Comparison of ENCODE assay signal across 8 cellular contexts in genomic region chr1:168136709-168137514, GRCh38. TPM values are rescaled to one million over a fixed set of nuclear protein-coding genes. Genes with fewer than 3 reads are reported as not detected.
DNase-seq lines count a peak whose midpoint lies in the region; ATAC-seq and TF ChIP-seq lines count a peak whose summit lies in the region.

Gene GPR161, minus strand, starts transcription at chr1:168136930. Its CDS starts 32,080 bp downstream, at chr1:168104850.

- peak within 1 kb of the TSS; percentile 85 to 93 for H3K27ac ChIP-seq in thoracic aorta

- peak within 1 kb of the TSS; percentile 91 for H3K4me3 ChIP-seq in thoracic aorta

- TF ChIP-seq POLR2A in erythroblast (IDR thresholded peaks at IDR 0.05; ENCODE audit: low read length): no peak

- H3K27me3 ChIP-seq in thoracic aorta (replicated peaks; ENCODE audit: insufficient read depth): no peaks in the 10 kb centered on the region

- no peaks in the 10 kb centered on the region for H3K36me3 ChIP-seq in thoracic aorta

- ATAC-seq in activated CD4-positive, CD25-positive, alpha-beta regulatory T cell treated with anti-CD3 and anti-CD28 coated beads, Interleukin-2, amount 50 U/mL, for 24 hours: no peak
- no peak for ATAC-seq in thoracic aorta (ENCODE audit: insufficient number of reproducible peaks, low FRiP score, low read depth)

- peaks cover 3 to 26% of the 10 kb centered on the region in 2 donors for H3K4me1 ChIP-seq in thoracic aorta (ENCODE audit: control insufficient read depth in 1 of 2, low read depth in 2 of 2)

- H3K9me3 ChIP-seq in thoracic aorta: no peaks in the 10 kb centered on the region

- DNase-seq in activated CD4-positive, CD25-positive, alpha-beta regulatory T cell treated with anti-CD3 and anti-CD28 coated beads, Interleukin-2, amount 50 U/mL, for 72 hours: peak; percentile 44
- peak; percentile 24 to 26 for DNase-seq in NCI-H1930 (lab: John Stamatoyannopoulos, UW)
- DNase-seq in activated CD8-positive, alpha-beta memory T cell treated with anti-CD3 and anti-CD28 coated beads for 24 hours: peak; percentile 66
- peak; percentile 24 to 45 for DNase-seq in erythroblast (lab: John Stamatoyannopoulos, UW)
- peak; percentile 34 for DNase-seq in midbrain (lab: John Stamatoyannopoulos, UW)
- no peak for DNase-seq in thoracic aorta (ENCODE audit: low spot score)
- no peak for DNase-seq in NCI-H446 treated with DMSO at 0.1 percent for 48 hours (lab: John Stamatoyannopoulos, UW)

- no peak for TF ChIP-seq CTCF in thoracic aorta (IDR thresholded peaks at IDR 0.05)

RNA-seq across cellular contexts. Expression of gene GPR161, which starts in this region (rescaled TPM):
- total RNA-seq in thoracic aorta: 10 to 100 TPM; 10.3 to 11.6 TPM

Comparison
In these comparisons a context has a peak if more than half of its experiments do, and no peak if none do; other contexts are left out.
1. DNase-seq: peak in activated CD4-positive, CD25-positive, alpha-beta regulatory T cell treated with anti-CD3 and anti-CD28 coated beads, Interleukin-2, amount 50 U/mL, for 72 hours (single experiment), NCI-H1930 (2 of 2), activated CD8-positive, alpha-beta memory T cell treated with anti-CD3 and anti-CD28 coated beads for 24 hours (single experiment), erythroblast (2 of 2) and midbrain (single experiment); none in thoracic aorta (single experiment) and NCI-H446 treated with DMSO at 0.1 percent for 48 hours (single experiment).